8 cellular contexts compared by ENCODE assay signal in genomic region chr14:53953002-53953827, GRCh38. TPM values are rescaled to one million over a fixed set of nuclear protein-coding genes. Genes with fewer than 3 reads are reported as not detected.
DNase-seq lines count a peak whose midpoint lies in the region; ATAC-seq, FAIRE-seq and TF ChIP-seq lines count a peak whose summit lies in the region.

No MANE protein-coding gene starts in this region.

- peak overlapping the region; percentile 93 for H3K9ac ChIP-seq in HepG2 (ENCODE audit: insufficient read depth, low read depth, low read length)

- peaks cover 24% of the 10 kb centered on the region; the same call in 1 of the 2 replicates for H4K20me1 ChIP-seq in HepG2 (ENCODE audit: insufficient read depth, low read length)

- peaks cover 19 to 38% of the 10 kb centered on the region in 2 experiments for H3K36me3 ChIP-seq in HepG2 (replicated peaks in 1 of 2; ENCODE audit: control insufficient read depth in 1 of 2, insufficient read depth in 2 of 2, low read length in 2 of 2)

- peak overlapping the region; percentile 87 to 92 (median 90) for H3K4me3 ChIP-seq in HepG2 (replicated peaks in 1 of 3; ENCODE audit: insufficient read depth in 1 of 3, low read depth in 2 of 3, low read length in 3 of 3)

- in situ Hi-C loops in SK-MEL-5 (cut with HindIII; ENCODE audit: low pct_unique_long_range_greater_than_20kb, low sequenced_read_pairs) (no loop called here), HepG2 (cut with HindIII; ENCODE audit: extremely low pct_ligation_motif_present, low pct_unique_long_range_greater_than_20kb) (loop anchor here (5.0 to 10.0 kb wide), 3 partner anchors 184 to 392 kb away; no protein-coding TSS in a partner anchor)

- TF ChIP-seq CTCF in HepG2 (CRISPR knock-in tag; IDR thresholded peaks at IDR 0.05), result no peak

- no peaks in the 10 kb centered on the region; a peak in 1 of 5 replicates for H3K27me3 ChIP-seq in HepG2 (ENCODE audit: control insufficient read depth in 1 of 2, insufficient read depth in 2 of 2, low read length in 2 of 2)

- peak overlapping the region; percentile 85 for H3K27ac ChIP-seq in HepG2 (ENCODE audit: extremely low read length, insufficient read depth, low read length)

- peak; percentile 71 for ATAC-seq in HepG2
- ATAC-seq in GM21381 (IDR thresholded peaks at IDR 0.05; ENCODE audit: unreplicated experiment), result no peak

- TF ChIP-seq RAD21 in HepG2 (CRISPR knock-in tag; IDR thresholded peaks at IDR 0.05), result peak; percentile 57

- WGBS in HepG2 (ENCODE audit: low lambda C conversion rate), result 55% methylated on average over 19 of the region's 72 CpGs

- peaks cover 60% of the 10 kb centered on the region for H3K4me1 ChIP-seq in HepG2 (ENCODE audit: insufficient read depth, low read length)

- POLR2A ChIA-PET in HEK293T (lab: Yijun Ruan, JAX), result interaction anchor here (0.6 to 2.7 kb wide), 12 partner anchors 9 to 444 kb away, joined by 3 to 20 read pairs (median 4); partner anchors contain the start of gene CDKN3
- POLR2A ChIA-PET in HepG2 (lab: Yijun Ruan, JAX), result interaction anchor here (0.6 to 9.7 kb wide), 40 partner anchors 10 to 415 kb away, joined by 3 to 163 read pairs (median 6); no protein-coding TSS in a partner anchor

- H3K79me2 ChIP-seq in HepG2 (ENCODE audit: insufficient read depth, low read length), result peaks cover 70% of the 10 kb centered on the region

- peak; percentile 82 to 88 for TF ChIP-seq POLR2A in HepG2 (IDR thresholded peaks at IDR 0.05; ENCODE audit: insufficient read depth in 1 of 2, low read depth in 2 of 2, low read length in 2 of 2)

- no peak for FAIRE-seq in HepG2 (lab: Jason Lieb, UNC)

- CTCF ChIA-PET in HEK293T (lab: Yijun Ruan, JAX), result interaction anchor here (1.1 kb wide), 1 partner anchor 48 kb away, joined by 4 read pairs; no protein-coding TSS in a partner anchor
- CTCF ChIA-PET in HepG2 (lab: Yijun Ruan, JAX; ENCODE audit: low intra/inter-chr PET ratio, low total read pairs), result no interaction called here

- TF ChIP-seq EP300 in HepG2 (IDR thresholded peaks at IDR 0.05; ENCODE audit: low read depth in 2 of 2, low read length in 2 of 2) (no peak), HepG2 (CRISPR knock-in tag; IDR thresholded peaks at IDR 0.05; ENCODE audit: borderline replicate concordance) (no peak)

- no peaks in the 10 kb centered on the region for H3K9me3 ChIP-seq in HepG2 (ENCODE audit: low read length)

- no TSS peak for BruUV-seq in HepG2 (replicated peaks; lab: Mats Ljungman, UMichigan)

- intact Hi-C loops in HepG2 (cut with micrococcal nuclease; ENCODE audit: unreplicated experiment), result loop anchor here (5.0 kb wide), 1 partner anchor 416 kb away; no protein-coding TSS in a partner anchor

- DNase-seq in C1 segment of cervical spinal cord (lab: John Stamatoyannopoulos, UW) (peak in 10 of 14 donors; percentile 32 to 77 (median 49)), HEK293T (ENCODE audit: extremely low spot score) (peak; percentile 86), SK-MEL-5 (ENCODE audit: low read depth, low spot score) (peak; percentile 56), ecto neural progenitor cell (ENCODE audit: low spot score) (peak; percentile 89), HepG2 (ENCODE audit: low spot score) (peak; percentile 69), NCI-H2029 treated with DMSO at 0.1 percent for 48 hours (lab: John Stamatoyannopoulos, UW) (no peak)
- DNase-seq in stimulated activated CD8-positive, alpha-beta memory T cell treated with anti-CD3 and anti-CD28 coated beads, Interleukin-4, amount 100 ng/mL, for 48 hours, result peak; percentile 30

- peak overlapping the region; percentile 75 for H3K4me2 ChIP-seq in HepG2 (ENCODE audit: low read depth, low read length)

- H2AFZ ChIP-seq in HepG2 (ENCODE audit: low read length), result no peak overlapping the region

TF ChIP-seq in HEK293T, 16 proteins besides CTCF, POLR2A, EP300 and RAD21:
- TF ChIP-seq NFRKB (IDR thresholded peaks at IDR 0.05) (no peak), CTBP1 (IDR thresholded peaks at IDR 0.05; ENCODE audit: borderline replicate concordance) (no peak), L3MBTL2 (conservative IDR thresholded peaks at IDR 0.05) (no peak), BHLHE40 (IDR thresholded peaks at IDR 0.05; ENCODE audit: borderline replicate concordance) (no peak), HDGF (IDR thresholded peaks at IDR 0.05; ENCODE audit: borderline replicate concordance) (no peak), SUZ12 (IDR thresholded peaks at IDR 0.05) (no peak), ELF4 (IDR thresholded peaks at IDR 0.05) (no peak), TARDBP (IDR thresholded peaks at IDR 0.05) (no peak), LEF1 (IDR thresholded peaks at IDR 0.05; ENCODE audit: borderline replicate concordance) (no peak), FOXK2 (IDR thresholded peaks at IDR 0.05) (no peak), SP1 (IDR thresholded peaks at IDR 0.05) (no peak)

TF ChIP-seq in HepG2, 621 proteins besides CTCF, POLR2A, EP300 and RAD21 (continues in another document):
- peak; percentile 66; the same call in 1 of the 2 replicates for TF ChIP-seq TFE3 (CRISPR knock-in tag; IDR thresholded peaks at IDR 0.05)
- TF ChIP-seq USF2 (IDR thresholded peaks at IDR 0.05; ENCODE audit: low read depth, low read length), result peak; percentile 77
- peak; percentile 78; the same call in 1 of the 2 replicates for TF ChIP-seq USF2 (CRISPR knock-in tag; IDR thresholded peaks at IDR 0.05; ENCODE audit: borderline replicate concordance)
- peak; percentile 9; the same call in 1 of the 2 replicates for TF ChIP-seq ZNF777 (CRISPR knock-in tag; IDR thresholded peaks at IDR 0.05)
- TF ChIP-seq ZNF225 (CRISPR knock-in tag; IDR thresholded peaks at IDR 0.05), result no peak

RNA-seq across cellular contexts. Expression of gene BMP4, which starts 3.4 kb away (rescaled TPM):
- 2.6 and 2.8 TPM in 2 replicates for total RNA-seq in SK-MEL-5 (2014; rRNA removed; shearing (Covaris generic))
- polyA plus RNA-seq in SK-MEL-5 (2015; cell fraction: cytosol; rRNA removed), result 0.17 and 0.90 TPM in 2 replicates
- 0.95 TPM in 1 of 2 replicates, not detected in the other for polyA plus RNA-seq in SK-MEL-5 (2015; cell fraction: nucleus; rRNA removed)
- 42.0 and 56.4 TPM in 2 replicates for total RNA-seq in HepG2 (2016; rRNA removed; fragmentation: Illumina TruSeq; extraction: Trizol)
- total RNA-seq in HepG2 (2016; cell fraction: cytosol; rRNA removed; fragmentation: Illumina TruSeq; extraction: Trizol; ENCODE audit: low read depth), result 35.6 and 35.9 TPM in 2 replicates
- 41.4 and 55.4 TPM in 2 replicates for total RNA-seq in HepG2 (2016; cell fraction: insoluble cytoplasmic fraction; rRNA removed; fragmentation: Illumina TruSeq; extraction: Trizol)
- 49.1 and 51.5 TPM in 2 replicates for total RNA-seq in HepG2 (2016; cell fraction: membrane; rRNA removed; fragmentation: Illumina TruSeq; extraction: Trizol)
- 49.7 and 53.7 TPM in 2 replicates for total RNA-seq in HepG2 (2016; cell fraction: nucleus; rRNA removed; fragmentation: Illumina TruSeq; extraction: Trizol)
- 160 and 169 TPM in 2 replicates for polyA plus RNA-seq in HepG2 (2011; rRNA removed)
- 138 and 170 TPM in 2 replicates for polyA plus RNA-seq in HepG2 (2011; cell fraction: cytosol; rRNA removed)
- 131 and 155 TPM in 2 replicates for polyA plus RNA-seq in HepG2 (2011; cell fraction: nucleus; rRNA removed)
- 107 and 149 TPM in 2 replicates for polyA plus RNA-seq in HepG2 (2012)
- 19.3 and 21.3 TPM in 2 replicates for polyA plus RNA-seq in HepG2 (2016; cell fraction: cytosol; fragmentation: Illumina TruSeq; extraction: Trizol; ENCODE audit: low read depth)
- polyA plus RNA-seq in HepG2 (2016; cell fraction: insoluble cytoplasmic fraction; fragmentation: Illumina TruSeq; extraction: Trizol; ENCODE audit: low read depth), result 65.3 and 66.1 TPM in 2 replicates
- 36.6 and 42.0 TPM in 2 replicates for polyA plus RNA-seq in HepG2 (2016; cell fraction: membrane; fragmentation: Illumina TruSeq; extraction: Trizol; ENCODE audit: low read depth)
- polyA plus RNA-seq in HepG2 (2016; cell fraction: nucleus; fragmentation: Illumina TruSeq; extraction: Trizol; ENCODE audit: insufficient read depth, low read depth), result 127 and 132 TPM in 2 replicates
- 184 TPM in 1 of 2 replicates, not detected in the other for polyA minus RNA-seq in HepG2 (2011; rRNA and poly(A)+ RNA removed; ENCODE audit: low replicate concordance)
- 61.4 and 78.3 TPM in 2 replicates for polyA minus RNA-seq in HepG2 (2011; cell fraction: cytosol; rRNA and poly(A)+ RNA removed)
- polyA minus RNA-seq in HepG2 (2011; cell fraction: nucleus; rRNA and poly(A)+ RNA removed), result 94.6 and 96.1 TPM in 2 replicates
